Comparison of ENCODE assay signal across 12 cellular contexts in genomic region chr5:102531506-102531905, GRCh38. TPM values are rescaled to one million over a fixed set of nuclear protein-coding genes. Genes with fewer than 3 reads are reported as not detected.
A peak's percentile ranks its signal among the peaks of the same experiment; 100 is the strongest.
DNase-seq lines count a peak whose midpoint lies in the region; ATAC-seq lines count a peak whose summit lies in the region.
"Had no signal": no experiment of that assay in that cellular context is flagged by ENCODE, and none has a peak within 500 bp of the region (broad histone marks: within the 10 kb centered on the region; RNA-seq: fewer than 3 reads in every experiment).

No MANE protein-coding gene starts in this region.

- peaks cover 0 to 14% of the 10 kb centered on the region in 2 donors for H3K27me3 Mint-ChIP-seq in CD8-positive, alpha-beta memory T cell

- DNase-seq in fibroblast of gingiva (ENCODE audit: low read depth) = peak; percentile 27
- no peak for DNase-seq in CD8-positive, alpha-beta memory T cell
- DNase-seq in NCI-H1436 (lab: John Stamatoyannopoulos, UW) = no peak
- DNase-seq in kidney tubule cell (ENCODE audit: low spot score) = no peak
- no peak for DNase-seq in NCI-H187 (lab: John Stamatoyannopoulos, UW)
- DNase-seq: mammary epithelial cell had no signal

- peaks cover 0 to 42% (median 9%) of the 10 kb centered on the region in 11 experiments; a peak in 11 of 22 replicates for H3K9me3 ChIP-seq in BLaER1 treated with 17β-estradiol and CSF1 and Interleukin-3, amounts not matched to agents 10 nM and 100 nM (replicated peaks in 1 of 11)
- H3K9me3 ChIP-seq in CD8-positive, alpha-beta memory T cell (ENCODE audit: low read length) = no peaks in the 10 kb centered on the region
- H3K9me3 ChIP-seq: thoracic aorta had no signal

- H4K20me1 ChIP-seq in BLaER1 treated with 17β-estradiol and CSF1 and Interleukin-3, amounts not matched to agents 10 nM and 100 nM = no peaks in the 10 kb centered on the region

- H3K9me3 Mint-ChIP-seq in CD8-positive, alpha-beta memory T cell = no peaks in the 10 kb centered on the region
- H3K9me3 Mint-ChIP-seq: activated naive CD4-positive, alpha-beta T cell treated with anti-CD3 and anti-CD28 coated beads, Interleukin-2, amount 50 U/mL, for 72 hours had no signal

- H3K4me1 ChIP-seq in BLaER1 treated with 17β-estradiol and CSF1 and Interleukin-3, amounts not matched to agents 10 nM and 100 nM = peaks cover 0 to 36% (median 16%) of the 10 kb centered on the region in 10 experiments; a peak in 15 of 20 replicates
- no peaks in the 10 kb centered on the region for H3K4me1 ChIP-seq in CD8-positive, alpha-beta memory T cell (ENCODE audit: insufficient read depth, low read length)

- no peaks in the 10 kb centered on the region for H3K27me3 ChIP-seq in BLaER1 treated with 17β-estradiol and CSF1 and Interleukin-3, amounts not matched to agents 10 nM and 100 nM
- no peaks in the 10 kb centered on the region for H3K27me3 ChIP-seq in CD8-positive, alpha-beta memory T cell (ENCODE audit: insufficient read depth, low read length, poor library complexity, severe bottlenecking)

- CTCF ChIA-PET in CD8-positive, alpha-beta memory T cell (lab: Charles Lee) = no interaction called here

- peak overlapping the region in 7 of 11 experiments; percentile 17 to 54 (median 44); a peak in 10 of 22 replicates for H3K9ac ChIP-seq in BLaER1 treated with 17β-estradiol and CSF1 and Interleukin-3, amounts not matched to agents 10 nM and 100 nM

- no peaks in the 10 kb centered on the region for H3K36me3 ChIP-seq in BLaER1 treated with 17β-estradiol and CSF1 and Interleukin-3, amounts not matched to agents 10 nM and 100 nM
- no peaks in the 10 kb centered on the region for H3K36me3 ChIP-seq in CD8-positive, alpha-beta memory T cell (ENCODE audit: insufficient read depth, low read length)
- H3K36me3 ChIP-seq: thoracic aorta had no signal

- H3K4me2 ChIP-seq in BLaER1 treated with 17β-estradiol and CSF1 and Interleukin-3, amounts not matched to agents 10 nM and 100 nM = peak overlapping the region in 9 of 11 experiments; percentile 3 to 73 (median 32); a peak in 9 of 22 replicates

- POLR2A ChIA-PET in CD8-positive, alpha-beta memory T cell (lab: Charles Lee) = no interaction called here

- H3K36me3 Mint-ChIP-seq in CD8-positive, alpha-beta memory T cell = no peaks in the 10 kb centered on the region
- H3K36me3 Mint-ChIP-seq: activated naive CD4-positive, alpha-beta T cell treated with anti-CD3 and anti-CD28 coated beads, Interleukin-2, amount 50 U/mL, for 72 hours had no signal

- no peak overlapping the region for H3K27ac Mint-ChIP-seq in CD8-positive, alpha-beta memory T cell
- H3K27ac Mint-ChIP-seq: activated naive CD4-positive, alpha-beta T cell treated with anti-CD3 and anti-CD28 coated beads, Interleukin-2, amount 50 U/mL, for 72 hours had no signal

- ATAC-seq in GM21576 (IDR thresholded peaks at IDR 0.05; ENCODE audit: unreplicated experiment) (peak; percentile 98), HG03469 (IDR thresholded peaks at IDR 0.05; ENCODE audit: unreplicated experiment) (peak; percentile 79)
- ATAC-seq: activated naive CD4-positive, alpha-beta T cell treated with anti-CD3 and anti-CD28 coated beads, Interleukin-2, amount 50 U/mL, for 72 hours had no signal

- no peaks in the 10 kb centered on the region for H3K4me1 Mint-ChIP-seq in CD8-positive, alpha-beta memory T cell

- no peak overlapping the region for H3K4me3 ChIP-seq in BLaER1 treated with 17β-estradiol and CSF1 and Interleukin-3, amounts not matched to agents 10 nM and 100 nM
- H3K4me3 ChIP-seq in CD8-positive, alpha-beta memory T cell (ENCODE audit: low read length) = no peak overlapping the region
- H3K4me3 ChIP-seq: thoracic aorta had no signal

- peak overlapping the region; percentile 33 to 86 (median 81) for H3K27ac ChIP-seq in BLaER1 treated with 17β-estradiol and CSF1 and Interleukin-3, amounts not matched to agents 10 nM and 100 nM
- H3K27ac ChIP-seq in CD8-positive, alpha-beta memory T cell (ENCODE audit: low read depth, low read length) = no peak overlapping the region
- H3K27ac ChIP-seq: thoracic aorta had no signal

- H3K4me3 Mint-ChIP-seq in CD8-positive, alpha-beta memory T cell = no peak overlapping the region

RNA-seq across cellular contexts. Expression of gene SLCO6A1, which starts 32.7 kb away (rescaled TPM):
- not detected for total RNA-seq in CD8-positive, alpha-beta memory T cell
- polyA plus RNA-seq in CD8-positive, alpha-beta memory T cell = not detected
- total RNA-seq: activated naive CD4-positive, alpha-beta T cell treated with anti-CD3 and anti-CD28 coated beads, Interleukin-2, amount 50 U/mL, for 72 hours; mammary epithelial cell; NCI-H460; thoracic aorta had no signal
- polyA plus RNA-seq: mammary epithelial cell had no signal
